8 cellular contexts compared by ENCODE assay signal in the genomic region with DNA sequence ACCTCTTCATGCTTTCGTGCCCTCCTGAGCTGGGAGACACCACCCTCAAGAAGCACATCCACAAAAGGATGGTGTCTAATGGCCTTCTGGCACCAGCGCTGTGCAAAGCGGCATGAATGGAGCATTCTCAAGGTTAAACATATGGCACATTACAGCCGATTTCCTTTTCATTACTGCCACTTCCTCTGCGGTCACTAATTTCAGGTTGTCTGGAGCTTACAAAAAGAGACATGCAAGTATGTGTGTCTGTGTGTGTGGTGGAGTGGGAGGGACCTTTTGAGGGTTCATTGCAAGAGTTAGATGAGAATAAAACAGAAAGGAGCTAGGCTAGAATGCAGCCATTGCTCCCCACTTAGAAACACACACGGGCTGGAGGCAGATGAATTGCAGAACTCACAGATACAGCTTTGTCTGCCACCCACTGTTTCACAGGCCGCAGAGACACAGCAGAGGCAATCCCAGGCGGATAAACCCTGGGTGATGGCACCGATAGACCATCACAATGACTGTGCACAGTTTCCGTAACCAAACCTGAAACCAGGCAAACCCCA.
DNase-seq lines count a peak whose midpoint lies in the region; ATAC-seq, FAIRE-seq and TF ChIP-seq lines count a peak whose summit lies in the region.

No MANE protein-coding gene starts in this region.

- H3K9me3 ChIP-seq in pancreas = no peaks in the 10 kb centered on the region

- peaks cover 4% of the 10 kb centered on the region for H3K9me3 Mint-ChIP-seq in activated CD4-positive, alpha-beta T cell treated with anti-CD3 and anti-CD28 coated beads for 36 hours (ENCODE audit: low read depth)

- peaks cover 16% of the 10 kb centered on the region for H3K4me1 Mint-ChIP-seq in activated CD4-positive, alpha-beta T cell treated with anti-CD3 and anti-CD28 coated beads for 36 hours

- no peak overlapping the region for H3K27ac ChIP-seq in pancreas

- POLR2A ChIA-PET in activated CD4-positive, alpha-beta T cell treated with anti-CD3 and anti-CD28 coated beads for 36 hours (lab: Charles Lee) = interaction anchor here (0.9 kb wide), 1 partner anchor 67 kb away, joined by 3 read pairs; no protein-coding TSS in a partner anchor

- no peaks in the 10 kb centered on the region for H3K27me3 ChIP-seq in pancreas

- TF ChIP-seq CTCF in pancreas (IDR thresholded peaks at IDR 0.05) = no peak

- peak overlapping the region; percentile 12 for H3K27ac Mint-ChIP-seq in activated CD4-positive, alpha-beta T cell treated with anti-CD3 and anti-CD28 coated beads for 36 hours

- peaks cover 2% of the 10 kb centered on the region for H3K36me3 Mint-ChIP-seq in activated CD4-positive, alpha-beta T cell treated with anti-CD3 and anti-CD28 coated beads for 36 hours (ENCODE audit: low read depth)

- peak overlapping the region; percentile 6 for H3K4me3 Mint-ChIP-seq in activated CD4-positive, alpha-beta T cell treated with anti-CD3 and anti-CD28 coated beads for 36 hours

- peaks cover under 1% of the 10 kb centered on the region for H3K27me3 Mint-ChIP-seq in activated CD4-positive, alpha-beta T cell treated with anti-CD3 and anti-CD28 coated beads for 36 hours

- H3K4me1 ChIP-seq in pancreas = no peaks in the 10 kb centered on the region

- WGBS in pancreas, 2 donors = 80 to 83% methylated on average over 10 of the region's 10 CpGs

- no peak overlapping the region for H3K4me3 ChIP-seq in pancreas

- peak; percentile 91 for ATAC-seq in activated CD4-positive, alpha-beta T cell treated with anti-CD3 and anti-CD28 coated beads for 36 hours
- ATAC-seq in HG02973 (IDR thresholded peaks at IDR 0.05; ENCODE audit: unreplicated experiment) (peak; percentile 72), pancreas (no peak)

- CTCF ChIA-PET in activated CD4-positive, alpha-beta T cell treated with anti-CD3 and anti-CD28 coated beads for 36 hours (lab: Charles Lee) = interaction anchor here (0.7 to 1.9 kb wide), 4 partner anchors 59 to 241 kb away, joined by 4 to 6 read pairs (median 4); no protein-coding TSS in a partner anchor

- H3K36me3 ChIP-seq in pancreas = no peaks in the 10 kb centered on the region

- intact Hi-C loops in activated CD4-positive, alpha-beta T cell treated with anti-CD3 and anti-CD28 coated beads for 36 hours (cut with DNase I, micrococcal nuclease) = loop anchor here (2.0 to 5.0 kb wide), 2 partner anchors 61 to 67 kb away; no protein-coding TSS in a partner anchor
- intact Hi-C loops in pancreas (cut with DNase I) = no loop called here

- peak; percentile 69 for DNase-seq in activated CD4-positive, alpha-beta T cell treated with anti-CD3 and anti-CD28 coated beads for 36 hours
- DNase-seq in activated CD4-positive, alpha-beta T cell treated with anti-CD3 and anti-CD28 coated beads for 1 hour = no peak
- peak; percentile 23 for DNase-seq in NCI-H526 treated with DMSO at 0.1 percent for 48 hours (lab: John Stamatoyannopoulos, UW)
- peak; percentile 57 to 62 for DNase-seq in activated T-cell treated with anti-CD3 and anti-CD28 coated beads, Interleukin-2, amount 50 U/mL, for 48 hours
- DNase-seq in midbrain (lab: John Stamatoyannopoulos, UW) = peak; percentile 47
- no peak for DNase-seq in NCI-H1436 (lab: John Stamatoyannopoulos, UW)
- DNase-seq in pancreas = no peak

- FAIRE-seq in pancreas (lab: Jason Lieb, UNC) = no peak

Comparison
In these comparisons a context has a peak if more than half of its experiments do, and no peak if none do; other contexts are left out.
1. DNase-seq: peak in activated CD4-positive, alpha-beta T cell treated with anti-CD3 and anti-CD28 coated beads for 36 hours (single experiment), NCI-H526 treated with DMSO at 0.1 percent for 48 hours (single experiment), activated T-cell treated with anti-CD3 and anti-CD28 coated beads, Interleukin-2, amount 50 U/mL, for 48 hours (2 of 2) and midbrain (single experiment); none in activated CD4-positive, alpha-beta T cell treated with anti-CD3 and anti-CD28 coated beads for 1 hour (single experiment), NCI-H1436 (single experiment) and pancreas (0 of 6).
2. ATAC-seq: peak in activated CD4-positive, alpha-beta T cell treated with anti-CD3 and anti-CD28 coated beads for 36 hours (single experiment) and HG02973 (single experiment); none in pancreas (0 of 4).
3. intact Hi-C loops: an anchor here in activated CD4-positive, alpha-beta T cell treated with anti-CD3 and anti-CD28 coated beads for 36 hours (2.0 to 5.0 kb wide); none called in pancreas.